Comparison of ENCODE assay signal across 10 cellular contexts in the genomic region with DNA sequence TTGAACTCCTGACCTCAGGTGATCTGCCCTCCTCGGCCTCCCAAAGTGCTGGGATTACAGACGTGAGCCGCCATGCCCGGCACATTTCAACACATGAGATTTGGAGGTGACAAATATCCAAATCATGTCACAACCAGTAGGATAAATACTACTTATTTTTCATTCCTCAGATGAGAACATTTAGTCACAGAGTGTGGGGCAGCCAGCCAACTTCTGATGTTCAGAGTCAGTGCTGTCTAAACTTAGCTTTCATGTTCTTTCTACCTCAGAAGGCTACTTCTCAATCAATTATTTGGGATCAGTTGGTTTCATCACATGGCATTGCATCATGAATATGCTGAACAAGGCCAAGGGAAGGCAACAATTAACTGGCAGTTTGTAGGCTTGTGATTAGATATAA.
DNase-seq lines count a peak whose midpoint lies in the region; ATAC-seq and TF ChIP-seq lines count a peak whose summit lies in the region.
"Had no signal": no experiment of that assay in that cellular context is flagged by ENCODE, and none has a peak within 500 bp of the region (broad histone marks: within the 10 kb centered on the region; RNA-seq: fewer than 3 reads in every experiment).

No MANE protein-coding gene starts in this region.

- H3K9me3 ChIP-seq in GM23248 (ENCODE audit: low read depth) (no peaks in the 10 kb centered on the region), stomach (no peaks in the 10 kb centered on the region), OCI-LY7 (ENCODE audit: low read length) (no peaks in the 10 kb centered on the region)

- H3K79me2 ChIP-seq in GM23248 (ENCODE audit: insufficient read depth) (no peaks in the 10 kb centered on the region), OCI-LY7 (ENCODE audit: insufficient read depth, low read depth, low read length) (no peaks in the 10 kb centered on the region)

- ATAC-seq in HG03280 (IDR thresholded peaks at IDR 0.05; ENCODE audit: unreplicated experiment): no peak
- ATAC-seq in activated CD8-positive, alpha-beta memory T cell treated with anti-CD3 and anti-CD28 coated beads, Interleukin-2, amount 10 ng/mL, durations not matched to agents 7 days and 5 days: no peak

- 8 to 9% methylated on average over 4 of the region's 4 CpGs for WGBS in GM23248 (ENCODE audit: low coverage in 1 of 2, low lambda C conversion rate in 2 of 2, missing lambda C conversion rate in 2 of 2), 2 experiments
- WGBS in stomach, 5 donors: 60 to 86% (median 78%) methylated on average over 4 of the region's 4 CpGs

- H3K27me3 ChIP-seq in GM23248 (replicated peaks; ENCODE audit: insufficient read depth) (no peaks in the 10 kb centered on the region), stomach (no peaks in the 10 kb centered on the region)

- H3K4me1 ChIP-seq in GM23248 (ENCODE audit: insufficient read depth) (peaks cover 20% of the 10 kb centered on the region), stomach (peaks cover 0 to 12% (median 4%) of the 10 kb centered on the region in 4 donors), OCI-LY7 (ENCODE audit: insufficient read depth, low read length, poor library complexity, severe bottlenecking) (no peaks in the 10 kb centered on the region)

- peaks cover 8% of the 10 kb centered on the region; the same call in 1 of the 2 replicates for H3F3A ChIP-seq in GM23248 (ENCODE audit: insufficient read depth)

- H3K4me3 Mint-ChIP-seq in chondrocyte (ENCODE audit: unreplicated experiment): peak overlapping the region; percentile 45
- H3K4me3 Mint-ChIP-seq in activated CD8-positive, alpha-beta memory T cell treated with anti-CD3 and anti-CD28 coated beads, Interleukin-2, amount 10 ng/mL, durations not matched to agents 7 days and 5 days: no peak overlapping the region
- H3K4me3 Mint-ChIP-seq: central memory CD8-positive, alpha-beta T cell had no signal

- H3K4me2 ChIP-seq in GM23248 (ENCODE audit: unreplicated experiment) (peak overlapping the region; percentile 36), OCI-LY7 (ENCODE audit: low read length) (no peak overlapping the region)
- H3K4me2 ChIP-seq: KMS-11 had no signal

- H3K36me3 Mint-ChIP-seq in chondrocyte (ENCODE audit: low read depth): no peaks in the 10 kb centered on the region
- H3K36me3 Mint-ChIP-seq in activated CD8-positive, alpha-beta memory T cell treated with anti-CD3 and anti-CD28 coated beads, Interleukin-2, amount 10 ng/mL, durations not matched to agents 7 days and 5 days: no peaks in the 10 kb centered on the region

- no peak for TF ChIP-seq POLR2A in stomach (IDR thresholded peaks at IDR 0.05)

- H4K20me1 ChIP-seq in GM23248 (ENCODE audit: insufficient read depth): no peaks in the 10 kb centered on the region
- no peaks in the 10 kb centered on the region for H4K20me1 ChIP-seq in OCI-LY7 (ENCODE audit: insufficient read depth, low read length)

- POLR2A ChIA-PET in OCI-LY7 (lab: Charles Lee): no interaction called here

- no peak overlapping the region for H3K9ac ChIP-seq in GM23248
- H3K9ac ChIP-seq: KMS-11 had no signal

- H3K4me3 ChIP-seq in GM23248 (peak overlapping the region; percentile 34), stomach (no peak overlapping the region), OCI-LY7 (ENCODE audit: low read depth, low read length, poor library complexity, severe bottlenecking) (no peak overlapping the region)

- DNase-seq in GM23248: peak; percentile 84
- no peak for DNase-seq in chondrocyte (ENCODE audit: low spot score)
- DNase-seq in iris pigment epithelial cell (ENCODE audit: low read depth): peak; percentile 87
- DNase-seq in stomach: peak; percentile 30
- no peak for DNase-seq in OCI-LY7 (ENCODE audit: low spot score)
- DNase-seq in NCI-H524 (lab: John Stamatoyannopoulos, UW): no peak
- no peak for DNase-seq in activated CD8-positive, alpha-beta memory T cell treated with anti-CD3 and anti-CD28 coated beads, Interleukin-2, amount 10 ng/mL, durations not matched to agents 7 days and 5 days

- no peaks in the 10 kb centered on the region for H3K27me3 Mint-ChIP-seq in chondrocyte (ENCODE audit: low read depth)
- no peaks in the 10 kb centered on the region for H3K27me3 Mint-ChIP-seq in activated CD8-positive, alpha-beta memory T cell treated with anti-CD3 and anti-CD28 coated beads, Interleukin-2, amount 10 ng/mL, durations not matched to agents 7 days and 5 days

- in situ Hi-C loops in GM23248 (cut with MboI): no loop called here

- peaks cover 45% of the 10 kb centered on the region for H3K4me1 Mint-ChIP-seq in chondrocyte (ENCODE audit: low read depth)
- H3K4me1 Mint-ChIP-seq in activated CD8-positive, alpha-beta memory T cell treated with anti-CD3 and anti-CD28 coated beads, Interleukin-2, amount 10 ng/mL, durations not matched to agents 7 days and 5 days: peaks cover 3% of the 10 kb centered on the region

- H2AFZ ChIP-seq in GM23248: no peak overlapping the region
- H2AFZ ChIP-seq in OCI-LY7 (ENCODE audit: low read length): no peak overlapping the region

- H3K9me3 Mint-ChIP-seq in chondrocyte (ENCODE audit: low read depth): no peaks in the 10 kb centered on the region
- no peaks in the 10 kb centered on the region for H3K9me3 Mint-ChIP-seq in activated CD8-positive, alpha-beta memory T cell treated with anti-CD3 and anti-CD28 coated beads, Interleukin-2, amount 10 ng/mL, durations not matched to agents 7 days and 5 days (ENCODE audit: low read depth)
- H3K9me3 Mint-ChIP-seq: central memory CD8-positive, alpha-beta T cell had no signal

- no peak for TF ChIP-seq EP300 in stomach (IDR thresholded peaks at IDR 0.05)

- BruUV-seq in OCI-LY7 (replicated peaks; lab: Mats Ljungman, UMichigan): no TSS peak

- intact Hi-C loops in stomach (cut with DNase I; ENCODE audit: low total_unique reads) (no loop called here), OCI-LY7 (cut with micrococcal nuclease; ENCODE audit: unreplicated experiment) (no loop called here)

- H3K27ac ChIP-seq in GM23248: peak overlapping the region; percentile 9; the same call in 1 of the 2 replicates
- no peak overlapping the region for H3K27ac ChIP-seq in stomach
- H3K27ac ChIP-seq in OCI-LY7 (ENCODE audit: low read depth, low read length, poor library complexity, severe bottlenecking): no peak overlapping the region
- H3K27ac ChIP-seq: KMS-11 had no signal

- no peak for TF ChIP-seq CTCF in chondrocyte (IDR thresholded peaks at IDR 0.05)
- no peak for TF ChIP-seq CTCF in stomach (IDR thresholded peaks at IDR 0.05)
- no peak for TF ChIP-seq CTCF in OCI-LY7 (conservative IDR thresholded peaks at IDR 0.05; ENCODE audit: low read length)

- H3K9me2 ChIP-seq in GM23248 (ENCODE audit: insufficient read depth) (no peaks in the 10 kb centered on the region), OCI-LY7 (ENCODE audit: insufficient read depth, low read length) (no peaks in the 10 kb centered on the region)

- H3K27ac Mint-ChIP-seq in chondrocyte (ENCODE audit: unreplicated experiment): peak overlapping the region; percentile 96
- no peak overlapping the region for H3K27ac Mint-ChIP-seq in activated CD8-positive, alpha-beta memory T cell treated with anti-CD3 and anti-CD28 coated beads, Interleukin-2, amount 10 ng/mL, durations not matched to agents 7 days and 5 days

- H3K36me3 ChIP-seq in GM23248 (ENCODE audit: low read depth) (no peaks in the 10 kb centered on the region), stomach (no peaks in the 10 kb centered on the region), OCI-LY7 (ENCODE audit: insufficient read depth, low read length) (no peaks in the 10 kb centered on the region)

- CTCF ChIA-PET in OCI-LY7 (lab: Charles Lee; ENCODE audit: unreplicated experiment): no interaction called here
- CTCF ChIA-PET in activated CD8-positive, alpha-beta memory T cell treated with anti-CD3 and anti-CD28 coated beads, Interleukin-2, amount 10 ng/mL, durations not matched to agents 7 days and 5 days (lab: Charles Lee): interaction anchor here (1.0 kb wide), 1 partner anchor 13 kb away, joined by 3 read pairs; no protein-coding TSS in a partner anchor

Comparison
In these comparisons a context has a peak if more than half of its experiments do, and no peak if none do; other contexts are left out.
1. DNase-seq: peak in GM23248 (single experiment), iris pigment epithelial cell (single experiment) and stomach (single experiment); none in chondrocyte (single experiment), OCI-LY7 (single experiment), NCI-H524 (0 of 2) and activated CD8-positive, alpha-beta memory T cell treated with anti-CD3 and anti-CD28 coated beads, Interleukin-2, amount 10 ng/mL, durations not matched to agents 7 days and 5 days (single experiment).